ENCODE assay signal across 10 cellular contexts in the genomic region with DNA sequence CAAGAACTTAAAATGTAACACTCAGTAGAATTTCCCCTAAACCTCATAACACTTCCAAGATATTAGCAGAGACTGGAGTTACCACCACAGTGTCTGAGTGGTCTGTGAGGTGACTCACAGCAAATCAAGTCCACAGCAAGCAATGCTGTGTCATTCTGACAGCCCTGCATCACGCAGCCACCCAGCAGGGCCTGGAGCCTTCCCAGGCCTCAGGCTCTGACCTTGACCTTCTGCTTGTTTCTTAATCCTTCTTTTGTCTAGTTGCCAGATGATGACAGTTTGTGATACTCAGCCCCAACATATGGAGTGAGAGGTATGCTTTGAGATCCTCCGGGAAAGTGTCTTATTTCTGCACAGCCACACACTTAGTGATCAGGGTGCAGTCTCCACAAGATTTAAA.
DNase-seq lines count a peak whose midpoint lies in the region; ATAC-seq, FAIRE-seq and TF ChIP-seq lines count a peak whose summit lies in the region.
"Had no signal": no experiment of that assay in that cellular context is flagged by ENCODE, and none has a peak within 500 bp of the region (broad histone marks: within the 10 kb centered on the region; RNA-seq: fewer than 3 reads in every experiment).

No MANE protein-coding gene starts in this region.

- dilution Hi-C loops in IMR-90 (cut with HindIII; ENCODE audit: low sequenced_read_pairs, unreplicated experiment) = no loop called here

- H3K14ac ChIP-seq in IMR-90 (replicated peaks; ENCODE audit: low read depth, low read length) = no peak overlapping the region

- H3K9me3 ChIP-seq in BLaER1 treated with 17β-estradiol and CSF1 and Interleukin-3, amounts not matched to agents 10 nM and 100 nM (replicated peaks in 1 of 11) = no peaks in the 10 kb centered on the region
- H3K9me3 ChIP-seq in IMR-90 (ENCODE audit: control insufficient read depth, insufficient read depth, low read length) = no peaks in the 10 kb centered on the region
- H3K9me3 ChIP-seq in adipocyte (ENCODE audit: control insufficient read depth, low read length) = no peaks in the 10 kb centered on the region
- no peaks in the 10 kb centered on the region for H3K9me3 ChIP-seq in HepG2 (ENCODE audit: low read length)
- H3K9me3 ChIP-seq in upper lobe of left lung = no peaks in the 10 kb centered on the region

- H4K20me1 ChIP-seq in BLaER1 treated with 17β-estradiol and CSF1 and Interleukin-3, amounts not matched to agents 10 nM and 100 nM = no peaks in the 10 kb centered on the region
- no peaks in the 10 kb centered on the region for H4K20me1 ChIP-seq in IMR-90 (ENCODE audit: insufficient read depth, low read length)
- no peaks in the 10 kb centered on the region for H4K20me1 ChIP-seq in HepG2 (ENCODE audit: insufficient read depth, low read length)

- peak overlapping the region in 4 of 11 experiments; percentile 33 to 44 (median 42); a peak in 7 of 22 replicates for H3K4me2 ChIP-seq in BLaER1 treated with 17β-estradiol and CSF1 and Interleukin-3, amounts not matched to agents 10 nM and 100 nM
- H3K4me2 ChIP-seq in IMR-90 (ENCODE audit: low read depth, low read length) (peak overlapping the region; percentile 30; the same call in 1 of the 2 replicates), HepG2 (ENCODE audit: low read depth, low read length) (no peak overlapping the region)

- H2BK120ac ChIP-seq in IMR-90 (ENCODE audit: low read depth, low read length) = peak overlapping the region; percentile 41; the same call in 1 of the 2 replicates

- TF ChIP-seq RAD21 in IMR-90 (IDR thresholded peaks at IDR 0.05; ENCODE audit: low read length) (no peak), HepG2 (CRISPR knock-in tag; IDR thresholded peaks at IDR 0.05) (no peak)

- intact Hi-C loops in IMR-90 (cut with micrococcal nuclease) (no loop called here), HepG2 (cut with micrococcal nuclease; ENCODE audit: unreplicated experiment) (no loop called here)

- H2AK5ac ChIP-seq in IMR-90 (ENCODE audit: low read depth, low read length) = no peak overlapping the region; the same call in 1 of the 2 replicates

- H2AFZ ChIP-seq in IMR-90 (replicated peaks; ENCODE audit: low read length, poor library complexity) (no peak overlapping the region), HepG2 (ENCODE audit: low read length) (no peak overlapping the region)

- WGBS in IMR-90 (ENCODE audit: extremely low coverage in 2 of 2, insufficient read length in 1 of 2), 2 experiments = no CpG with 5 or more reads among the region's 2 CpGs
- 18% methylated on average over 2 of the region's 2 CpGs for WGBS in HepG2 (ENCODE audit: low lambda C conversion rate)
- WGBS in upper lobe of left lung, 2 donors = 73 to 82% methylated on average over 2 of the region's 2 CpGs

- H3K4ac ChIP-seq in IMR-90 (ENCODE audit: low read depth, low read length) = peak overlapping the region; percentile 55

- POLR2A ChIA-PET in IMR-90 (lab: Charles Lee; ENCODE audit: unreplicated experiment) (no interaction called here), HepG2 (lab: Yijun Ruan, JAX) (no interaction called here)

- CTCF ChIA-PET in IMR-90 (lab: Yijun Ruan, JAX) = interaction anchor here (0.9 kb wide), 1 partner anchor 12 kb away, joined by 4 read pairs; no protein-coding TSS in a partner anchor
- CTCF ChIA-PET in HepG2 (lab: Yijun Ruan, JAX; ENCODE audit: low intra/inter-chr PET ratio, low total read pairs) = no interaction called here

- H3K4me1 ChIP-seq in BLaER1 treated with 17β-estradiol and CSF1 and Interleukin-3, amounts not matched to agents 10 nM and 100 nM = peaks cover 0 to 35% (median 15%) of the 10 kb centered on the region in 10 experiments; a peak in 13 of 20 replicates
- H3K4me1 ChIP-seq in IMR-90 (ENCODE audit: control insufficient read depth, insufficient read depth, low read length) (peaks cover 6% of the 10 kb centered on the region; the same call in 1 of the 2 replicates), adipocyte (ENCODE audit: control insufficient read depth, insufficient read depth, low read length) (peaks cover 4% of the 10 kb centered on the region), HepG2 (ENCODE audit: insufficient read depth, low read length) (peaks cover 25% of the 10 kb centered on the region), upper lobe of left lung (no peaks in the 10 kb centered on the region)

- H3K9me1 ChIP-seq in IMR-90 (ENCODE audit: insufficient read depth, low read length) = peaks cover 14% of the 10 kb centered on the region

- H3K27ac ChIP-seq in BLaER1 treated with 17β-estradiol and CSF1 and Interleukin-3, amounts not matched to agents 10 nM and 100 nM = peak overlapping the region in 6 of 11 experiments; percentile 16 to 64 (median 40); a peak in 9 of 22 replicates
- H3K27ac ChIP-seq in IMR-90 (ENCODE audit: insufficient read depth, low read length) = no peak overlapping the region
- no peak overlapping the region for H3K27ac ChIP-seq in HepG2 (ENCODE audit: extremely low read length, insufficient read depth, low read length)
- no peak overlapping the region for H3K27ac ChIP-seq in upper lobe of left lung
- H3K27ac ChIP-seq: SK-N-MC had no signal

- no peak for TF ChIP-seq CTCF in IMR-90 (conservative IDR thresholded peaks at IDR 0.05; ENCODE audit: low read depth, low read length)
- TF ChIP-seq CTCF in HepG2 (CRISPR knock-in tag; IDR thresholded peaks at IDR 0.05) = no peak
- TF ChIP-seq CTCF in upper lobe of left lung (IDR thresholded peaks at IDR 0.05) = no peak

- peak overlapping the region in 1 of 2 experiments; percentile 37; a peak in 2 of 4 replicates for H4K8ac ChIP-seq in IMR-90 (ENCODE audit: low read depth in 2 of 2, low read length in 2 of 2)

- FAIRE-seq in HepG2 (lab: Jason Lieb, UNC) = peak; percentile 23

- H3K9ac ChIP-seq in BLaER1 treated with 17β-estradiol and CSF1 and Interleukin-3, amounts not matched to agents 10 nM and 100 nM = peak overlapping the region in 2 of 11 experiments; percentile 27 to 33; a peak in 2 of 22 replicates
- H3K9ac ChIP-seq in IMR-90 (ENCODE audit: low read depth, low read length) (no peak overlapping the region), adipocyte (ENCODE audit: low read length) (no peak overlapping the region), HepG2 (ENCODE audit: insufficient read depth, low read depth, low read length) (no peak overlapping the region)

- no peak overlapping the region for H2BK15ac ChIP-seq in IMR-90 (ENCODE audit: low read depth, low read length)

- no peak overlapping the region for H3K4me3 ChIP-seq in BLaER1 treated with 17β-estradiol and CSF1 and Interleukin-3, amounts not matched to agents 10 nM and 100 nM
- no peak overlapping the region for H3K4me3 ChIP-seq in IMR-90 (ENCODE audit: insufficient read depth, low read depth, low read length)
- H3K4me3 ChIP-seq in adipocyte (ENCODE audit: low read length) = no peak overlapping the region
- no peak overlapping the region for H3K4me3 ChIP-seq in HepG2 (replicated peaks in 1 of 3; ENCODE audit: insufficient read depth in 1 of 3, low read depth in 2 of 3, low read length in 3 of 3)
- H3K4me3 ChIP-seq in upper lobe of left lung = no peak overlapping the region
- H3K4me3 ChIP-seq: SK-N-MC had no signal

- no peak overlapping the region for H2AK9ac ChIP-seq in IMR-90 (replicated peaks; ENCODE audit: low read depth, low read length, poor library complexity)

- H3K79me2 ChIP-seq in HepG2 (ENCODE audit: insufficient read depth, low read length) = no peaks in the 10 kb centered on the region

- H3K36me3 ChIP-seq in BLaER1 treated with 17β-estradiol and CSF1 and Interleukin-3, amounts not matched to agents 10 nM and 100 nM = no peaks in the 10 kb centered on the region
- H3K36me3 ChIP-seq in IMR-90 (ENCODE audit: control insufficient read depth, insufficient read depth, low read length) (no peaks in the 10 kb centered on the region), adipocyte (ENCODE audit: control insufficient read depth, insufficient read depth, low read length, severe bottlenecking) (no peaks in the 10 kb centered on the region), HepG2 (replicated peaks in 1 of 2; ENCODE audit: control insufficient read depth in 1 of 2, insufficient read depth in 2 of 2, low read length in 2 of 2) (no peaks in the 10 kb centered on the region), upper lobe of left lung (peaks cover 0 to 4% (median 0%) of the 10 kb centered on the region in 4 donors)

- DNase-seq in IMR-90 = peak; percentile 96
- DNase-seq in adipocyte (ENCODE audit: low read depth) = peak; percentile 56
- DNase-seq in HepG2 (ENCODE audit: low spot score) = peak; percentile 69
- DNase-seq in upper lobe of left lung = no peak
- DNase-seq: DMS79 treated with DMSO at 0.1 percent for 48 hours had no signal

- H3K56ac ChIP-seq in IMR-90 (ENCODE audit: extremely low read depth, insufficient read depth, low read length) = no peak overlapping the region

- ATAC-seq in IMR-90 (ENCODE audit: low read depth) (peak; percentile 91), HepG2 (peak; percentile 90), upper lobe of left lung (ENCODE audit: low FRiP score in 2 of 2) (no peak), HG02623 (IDR thresholded peaks at IDR 0.05; ENCODE audit: unreplicated experiment) (no peak), GM21717 (IDR thresholded peaks at IDR 0.05; ENCODE audit: unreplicated experiment) (no peak), HG03139 (IDR thresholded peaks at IDR 0.05; ENCODE audit: unreplicated experiment) (no peak)

- no peak overlapping the region; the same call in 1 of the 2 replicates for H3K18ac ChIP-seq in IMR-90 (ENCODE audit: low read depth, low read length)

- in situ Hi-C loops in IMR-90 (cut with MboI; ENCODE audit: low sequenced_read_pairs) = loop anchor here (10.0 to 25.0 kb wide), 2 partner anchors 617 to 1320 kb away; no protein-coding TSS in a partner anchor
- in situ Hi-C loops in HepG2 (cut with HindIII; ENCODE audit: extremely low pct_ligation_motif_present, low pct_unique_long_range_greater_than_20kb) = loop anchor here (10.0 kb wide), 1 partner anchor 157 kb away; the partner anchor contains the start of gene RARB

- no peak overlapping the region for H3K23ac ChIP-seq in IMR-90 (ENCODE audit: low read depth, low read length)

- H4K91ac ChIP-seq in IMR-90 (ENCODE audit: insufficient read depth, low read depth, low read length) = no peak overlapping the region

- no peak overlapping the region for H4K5ac ChIP-seq in IMR-90 (ENCODE audit: low read depth, low read length)

- no peaks in the 10 kb centered on the region for H3K27me3 ChIP-seq in BLaER1 treated with 17β-estradiol and CSF1 and Interleukin-3, amounts not matched to agents 10 nM and 100 nM
- no peaks in the 10 kb centered on the region for H3K27me3 ChIP-seq in IMR-90 (ENCODE audit: control insufficient read depth, insufficient read depth, low read length)
- H3K27me3 ChIP-seq in adipocyte (replicated peaks; ENCODE audit: control insufficient read depth, insufficient read depth, low read length) = peaks cover 27% of the 10 kb centered on the region
- no peaks in the 10 kb centered on the region for H3K27me3 ChIP-seq in HepG2 (ENCODE audit: control insufficient read depth in 1 of 2, insufficient read depth in 2 of 2, low read length in 2 of 2)
- no peaks in the 10 kb centered on the region for H3K27me3 ChIP-seq in upper lobe of left lung

- H3K79me1 ChIP-seq in IMR-90 (ENCODE audit: low read depth in 1 of 2, low read length in 2 of 2) = no peaks in the 10 kb centered on the region

- peak overlapping the region; percentile 60 for H2BK5ac ChIP-seq in IMR-90 (ENCODE audit: low read depth, low read length, poor library complexity, severe bottlenecking)

- TF ChIP-seq POLR2A in IMR-90 (IDR thresholded peaks at IDR 0.05; ENCODE audit: low read depth, low read length) = no peak
- TF ChIP-seq POLR2A in HepG2 (IDR thresholded peaks at IDR 0.05; ENCODE audit: insufficient read depth in 1 of 2, low read depth in 2 of 2, low read length in 2 of 2) = no peak
- TF ChIP-seq POLR2A in upper lobe of left lung (IDR thresholded peaks at IDR 0.05) = no peak

- TF ChIP-seq EP300 in HepG2 (IDR thresholded peaks at IDR 0.05; ENCODE audit: low read depth in 2 of 2, low read length in 2 of 2) (peak in 1 of 2 experiments; percentile 57; a peak in 2 of 4 replicates), HepG2 (CRISPR knock-in tag; IDR thresholded peaks at IDR 0.05; ENCODE audit: borderline replicate concordance) (peak; percentile 79), upper lobe of left lung (IDR thresholded peaks at IDR 0.05) (no peak)

- no peak overlapping the region for H2BK20ac ChIP-seq in IMR-90 (ENCODE audit: low read depth, low read length)

- BruUV-seq in IMR-90 (replicated peaks; lab: Mats Ljungman, UMichigan) = no TSS peak
- BruUV-seq in HepG2 (replicated peaks; lab: Mats Ljungman, UMichigan) = no TSS peak

Comparison
In these comparisons a context has a peak if more than half of its experiments do, and no peak if none do; other contexts are left out.
1. H3K27ac ChIP-seq: peak in BLaER1 treated with 17β-estradiol and CSF1 and Interleukin-3, amounts not matched to agents 10 nM and 100 nM (6 of 11); none in IMR-90 (single experiment), HepG2 (single experiment) and upper lobe of left lung (0 of 4).
2. ATAC-seq: peak in IMR-90 (single experiment) and HepG2 (single experiment); none in upper lobe of left lung (0 of 2), HG02623 (single experiment), GM21717 (single experiment) and HG03139 (single experiment).
3. DNase-seq: peak in IMR-90 (single experiment), adipocyte (single experiment) and HepG2 (single experiment); none in upper lobe of left lung (0 of 2).